Comparison of ENCODE assay signal across 18 cellular contexts in genomic region chr3:115279939-115280338, GRCh38.
DNase-seq lines count a peak whose midpoint lies in the region; ATAC-seq and TF ChIP-seq lines count a peak whose summit lies in the region.
"Had no signal": no experiment of that assay in that cellular context is flagged by ENCODE, and none has a peak within 500 bp of the region (broad histone marks: within the 10 kb centered on the region; RNA-seq: fewer than 3 reads in every experiment).

No MANE protein-coding gene starts in this region.

- DNase-seq in Right ventricle myocardium inferior (ENCODE audit: missing footprints) = no peak
- DNase-seq in left ventricle myocardium inferior = no peak
- peak; percentile 59 for DNase-seq in choroid plexus epithelial cell (ENCODE audit: low read depth)
- no peak for DNase-seq in left lung
- no peak for DNase-seq in GM19240 (ENCODE audit: insufficient read length, low spot score)
- DNase-seq in natural killer cell = no peak
- DNase-seq in COLO668 (lab: John Stamatoyannopoulos, UW; ENCODE audit: unreplicated experiment) = no peak
- no peak for DNase-seq in foreskin keratinocyte
- DNase-seq: brain microvascular endothelial cell; foreskin melanocyte; GOT3; NCI-H2029 treated with DMSO at 0.1 percent for 48 hours; RPMI8226; stimulated activated CD4-positive, alpha-beta T cell treated with anti-CD3 and anti-CD28 coated beads, Interleukin-2, amount 100 ng/mL, for 48 hours; T-cell had no signal

- H3K27ac Mint-ChIP-seq in natural killer cell = no peak overlapping the region
- H3K27ac Mint-ChIP-seq: nephron, T-cell had no signal

- no peaks in the 10 kb centered on the region for H3K4me1 Mint-ChIP-seq in natural killer cell

- H3K27ac ChIP-seq in left ventricle myocardium inferior (replicated peaks) = no peak overlapping the region
- no peak overlapping the region for H3K27ac ChIP-seq in left lung
- H3K27ac ChIP-seq in foreskin keratinocyte = no peak overlapping the region
- H3K27ac ChIP-seq: brain microvascular endothelial cell, tibial nerve had no signal

- H3K4me1 ChIP-seq in left ventricle myocardium inferior = peaks cover 13% of the 10 kb centered on the region
- H3K4me1 ChIP-seq in left lung = no peaks in the 10 kb centered on the region
- no peaks in the 10 kb centered on the region for H3K4me1 ChIP-seq in foreskin keratinocyte
- H3K4me1 ChIP-seq: tibial nerve had no signal

- TF ChIP-seq CTCF in left ventricle myocardium inferior (IDR thresholded peaks at IDR 0.05; ENCODE audit: borderline replicate concordance) (no peak), choroid plexus epithelial cell (conservative IDR thresholded peaks at IDR 0.05; ENCODE audit: low read depth, low read length) (no peak), left lung (IDR thresholded peaks at IDR 0.05) (no peak), natural killer cell (IDR thresholded peaks at IDR 0.05) (no peak), foreskin keratinocyte (conservative IDR thresholded peaks at IDR 0.05) (no peak)

- H3K36me3 Mint-ChIP-seq in natural killer cell = no peaks in the 10 kb centered on the region

- no peaks in the 10 kb centered on the region for H3K36me3 ChIP-seq in left ventricle myocardium inferior
- H3K36me3 ChIP-seq in left lung = no peaks in the 10 kb centered on the region
- H3K36me3 ChIP-seq: brain microvascular endothelial cell, tibial nerve had no signal

- H3K9me3 ChIP-seq in left ventricle myocardium inferior (replicated peaks) (no peaks in the 10 kb centered on the region), left lung (no peaks in the 10 kb centered on the region)
- H3K9me3 ChIP-seq: tibial nerve had no signal

- H3K9me3 Mint-ChIP-seq in natural killer cell = peaks cover 5 to 6% of the 10 kb centered on the region in 2 donors
- H3K9me3 Mint-ChIP-seq: nephron had no signal

- no peak overlapping the region for H3K4me3 ChIP-seq in left ventricle myocardium inferior
- H3K4me3 ChIP-seq in choroid plexus epithelial cell (ENCODE audit: low read depth, low read length) = no peak overlapping the region
- no peak overlapping the region for H3K4me3 ChIP-seq in left lung
- H3K4me3 ChIP-seq: lung, tibial nerve had no signal

- intact Hi-C loops in Right ventricle myocardium inferior (cut with DNase I) (no loop called here), left ventricle myocardium inferior (cut with micrococcal nuclease) (no loop called here), left lung (cut with DNase I) (no loop called here), natural killer cell (cut with micrococcal nuclease) (no loop called here)

- H3K27me3 ChIP-seq in left ventricle myocardium inferior (ENCODE audit: low read depth) (no peaks in the 10 kb centered on the region), left lung (no peaks in the 10 kb centered on the region), foreskin keratinocyte (no peaks in the 10 kb centered on the region)
- H3K27me3 ChIP-seq: brain microvascular endothelial cell, tibial nerve had no signal

- H3K4me3 Mint-ChIP-seq in natural killer cell = no peak overlapping the region
- H3K4me3 Mint-ChIP-seq: nephron, T-cell had no signal

- peak; percentile 75 for ATAC-seq in Right ventricle myocardium inferior
- peak; percentile 53 for ATAC-seq in left lung
- ATAC-seq in natural killer cell = no peak
- ATAC-seq in foreskin keratinocyte = no peak
- ATAC-seq: T-cell had no signal

- H3K27me3 Mint-ChIP-seq in natural killer cell (ENCODE audit: low read depth in 2 of 2) = peaks cover 0 to 8% of the 10 kb centered on the region in 2 donors

Comparison
In these comparisons a context has a peak if more than half of its experiments do, and no peak if none do; other contexts are left out.
1. ATAC-seq: peak in Right ventricle myocardium inferior (single experiment) and left lung (single experiment); none in natural killer cell (0 of 3) and foreskin keratinocyte (single experiment).